In genomic region chr15:70097337-70098169, GRCh38 we compare ENCODE assay signal across 8 cellular contexts. TPM values are rescaled to one million over a fixed set of nuclear protein-coding genes. Genes with fewer than 3 reads are reported as not detected.
DNase-seq lines count a peak whose midpoint lies in the region; ATAC-seq and TF ChIP-seq lines count a peak whose summit lies in the region.

TLE3 (minus strand) TSS chr15:70097917; CDS start chr15:70096798, 1,119 bp downstream.

- H3K79me2 ChIP-seq in osteoblast (ENCODE audit: insufficient read depth, low read length) = peaks cover 50% of the 10 kb centered on the region

- H3K27me3 ChIP-seq in osteoblast (ENCODE audit: insufficient read depth, low read length) (no peaks in the 10 kb centered on the region), thymus (ENCODE audit: control insufficient read depth, insufficient read depth) (peaks cover 10% of the 10 kb centered on the region)

- under 1% methylated on average over 76 of the region's 76 CpGs for WGBS in thymus

- H2AFZ ChIP-seq in osteoblast (ENCODE audit: low read length) = peak within 1 kb of the TSS; percentile 81

- CTCF ChIA-PET in GM10248 (lab: Yijun Ruan, JAX) = interaction anchor here (0.7 to 3.0 kb wide), 13 partner anchors 12 to 619 kb away, joined by 3 to 8 read pairs (median 3); no protein-coding TSS in a partner anchor

- H3K27me3 Mint-ChIP-seq in activated naive CD8-positive, alpha-beta T cell = no peaks in the 10 kb centered on the region

- H3K4me1 ChIP-seq in osteoblast (ENCODE audit: insufficient read depth, low read length) (peaks cover 56% of the 10 kb centered on the region), thymus (ENCODE audit: control insufficient read depth, insufficient read depth, low read length) (peaks cover 30% of the 10 kb centered on the region)

- H4K20me1 ChIP-seq in osteoblast (ENCODE audit: insufficient read depth, low read length) = peaks cover 31% of the 10 kb centered on the region

- POLR2A ChIA-PET in GM10248 (lab: Yijun Ruan, JAX) = interaction anchor here (0.6 to 1.5 kb wide), 3 partner anchors 43 to 117 kb away, joined by 3 to 4 read pairs (median 3); no protein-coding TSS in a partner anchor

- H3K27ac Mint-ChIP-seq in activated naive CD8-positive, alpha-beta T cell = peak within 1 kb of the TSS; percentile 99

- peaks cover 13% of the 10 kb centered on the region for H3K36me3 ChIP-seq in osteoblast (ENCODE audit: insufficient read depth, low read length)
- peaks cover 9% of the 10 kb centered on the region for H3K36me3 ChIP-seq in thymus (ENCODE audit: control insufficient read depth, insufficient read depth)

- H3K4me3 ChIP-seq in osteoblast (ENCODE audit: insufficient read depth, low read length) (peak within 1 kb of the TSS; percentile 97), thymus (ENCODE audit: low read length) (peak within 1 kb of the TSS; percentile 90)

- peak within 1 kb of the TSS; percentile 86 for H3K4me2 ChIP-seq in osteoblast (ENCODE audit: insufficient read depth, low read length)

- TF ChIP-seq CTCF in GM10248 (IDR thresholded peaks at IDR 0.05; ENCODE audit: control extremely low read depth, extremely low read depth, low read depth, missing control alignments) (peak; percentile 59), osteoblast (IDR thresholded peaks at IDR 0.05; ENCODE audit: extremely low read depth, low read depth, low read length) (peak; percentile 39)

- no peaks in the 10 kb centered on the region for H3K9me3 Mint-ChIP-seq in activated naive CD8-positive, alpha-beta T cell (ENCODE audit: low read depth)

- H3K9me3 ChIP-seq in osteoblast (ENCODE audit: low read depth, low read length) (no peaks in the 10 kb centered on the region), thymus (ENCODE audit: control insufficient read depth) (no peaks in the 10 kb centered on the region)

- peak; percentile 49 for ATAC-seq in HG02588 (IDR thresholded peaks at IDR 0.05; ENCODE audit: unreplicated experiment)

- peak within 1 kb of the TSS; percentile 91 for H3K27ac ChIP-seq in osteoblast (ENCODE audit: low read depth, low read length)
- peak within 1 kb of the TSS; percentile 92 for H3K27ac ChIP-seq in thymus (ENCODE audit: low read depth)

- H3K4me3 Mint-ChIP-seq in activated naive CD8-positive, alpha-beta T cell = peak within 1 kb of the TSS; percentile 99

- H3K4me1 Mint-ChIP-seq in activated naive CD8-positive, alpha-beta T cell (ENCODE audit: low read depth) = peaks cover 44% of the 10 kb centered on the region

- peaks cover 13% of the 10 kb centered on the region for H3K36me3 Mint-ChIP-seq in activated naive CD8-positive, alpha-beta T cell

- peak; percentile 99 for DNase-seq in GM10248 (ENCODE audit: extremely low spot score)
- DNase-seq in NCI-H1092 (lab: John Stamatoyannopoulos, UW) = peak; percentile 88
- peak; percentile 94 for DNase-seq in SKM-1 (lab: John Stamatoyannopoulos, UW; ENCODE audit: unreplicated experiment)
- peak; percentile 97 for DNase-seq in glomerular visceral epithelial cell (ENCODE audit: extremely low spot score)
- peak; percentile 100 for DNase-seq in osteoblast (ENCODE audit: insufficient read length, low spot score, missing footprints)

RNA-seq across cellular contexts. Expression of gene TLE3, which starts in this region (rescaled TPM):
- 21.5 and 29.7 TPM in 2 replicates for total RNA-seq in osteoblast
- 32.7 TPM for polyA plus RNA-seq in thymus

Comparison
In these comparisons a context has a peak if more than half of its experiments do, and no peak if none do; other contexts are left out.
1. Peak in every context shown above with its lines: DNase-seq, ATAC-seq, H3K4me3 ChIP-seq and H3K27ac ChIP-seq.